Comparison of ENCODE assay signal across 13 cellular contexts in the genomic region with DNA sequence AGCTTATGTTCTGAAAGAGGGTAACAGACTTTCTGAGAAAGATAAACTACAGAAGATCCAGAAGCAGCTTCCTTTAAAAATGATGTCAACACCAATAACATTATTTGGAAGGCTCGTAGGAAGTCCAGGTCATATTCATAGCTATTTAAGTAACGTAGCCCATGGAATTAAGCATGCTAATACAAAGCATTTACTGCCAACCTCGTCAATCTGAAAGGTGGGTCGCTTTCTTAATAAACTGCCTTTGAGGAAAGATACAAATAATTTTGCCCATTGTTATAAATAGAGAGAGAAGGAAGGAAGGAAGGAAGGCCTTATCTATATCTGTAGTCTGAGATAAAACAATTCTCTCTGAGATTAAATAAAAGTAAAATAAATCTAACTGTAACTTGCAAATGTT.
A peak's percentile ranks its signal among the peaks of the same experiment; 100 is the strongest.
DNase-seq lines count a peak whose midpoint lies in the region; ATAC-seq and TF ChIP-seq lines count a peak whose summit lies in the region.
"Had no signal": no experiment of that assay in that cellular context is flagged by ENCODE, and none has a peak within 500 bp of the region (broad histone marks: within the 10 kb centered on the region; RNA-seq: fewer than 3 reads in every experiment).

No MANE protein-coding gene starts in this region.

- POLR2A ChIA-PET in GM10248 (lab: Yijun Ruan, JAX), result no interaction called here

- no peaks in the 10 kb centered on the region for H3K36me3 Mint-ChIP-seq in mesothelial cell of epicardium

- H3K4me1 Mint-ChIP-seq in mesothelial cell of epicardium, result peaks cover 43% of the 10 kb centered on the region

- no peaks in the 10 kb centered on the region for H3K27me3 Mint-ChIP-seq in mesothelial cell of epicardium (ENCODE audit: low read depth)

- no peak overlapping the region for H3K4me3 Mint-ChIP-seq in mesothelial cell of epicardium

- H3F3A ChIP-seq in Loucy (ENCODE audit: low read depth), result no peaks in the 10 kb centered on the region

- no peaks in the 10 kb centered on the region for H3K79me2 ChIP-seq in Loucy (ENCODE audit: insufficient read depth, low read length)

- 56 to 61% methylated on average over 4 of the region's 4 CpGs for WGBS in testis, 2 donors

- CTCF ChIA-PET in GM10248 (lab: Yijun Ruan, JAX), result interaction anchor here (0.7 to 3.1 kb wide), 10 partner anchors 8 to 338 kb away, joined by 3 to 14 read pairs (median 6); no protein-coding TSS in a partner anchor

- H3K27me3 ChIP-seq in Loucy (ENCODE audit: insufficient read depth, low read length, poor library complexity, severe bottlenecking) (no peaks in the 10 kb centered on the region), breast epithelium (no peaks in the 10 kb centered on the region), testis (no peaks in the 10 kb centered on the region)

- H3K36me3 ChIP-seq in Loucy (ENCODE audit: insufficient read depth, low read length), result no peaks in the 10 kb centered on the region
- no peaks in the 10 kb centered on the region for H3K36me3 ChIP-seq in breast epithelium
- H3K36me3 ChIP-seq in testis (ENCODE audit: low read depth, missing control alignments), result no peaks in the 10 kb centered on the region

- no peak for TF ChIP-seq CTCF in Loucy (conservative IDR thresholded peaks at IDR 0.05; ENCODE audit: low read length)
- no peak for TF ChIP-seq CTCF in breast epithelium (IDR thresholded peaks at IDR 0.05)
- no peak for TF ChIP-seq CTCF in mesothelial cell of epicardium (IDR thresholded peaks at IDR 0.05; ENCODE audit: unreplicated experiment)
- no peak for TF ChIP-seq CTCF in testis (IDR thresholded peaks at IDR 0.05)
- TF ChIP-seq CTCF in GM10248 (IDR thresholded peaks at IDR 0.05; ENCODE audit: control extremely low read depth, extremely low read depth, low read depth, missing control alignments), result no peak

- no peak overlapping the region for H3K4me3 ChIP-seq in Loucy (ENCODE audit: low read length, poor library complexity, severe bottlenecking)
- peak overlapping the region in 2 of 3 donors; percentile 32 to 43 for H3K4me3 ChIP-seq in breast epithelium
- H3K4me3 ChIP-seq in testis, result peak overlapping the region; percentile 1 to 10

- peak overlapping the region; percentile 37 for H3K4me2 ChIP-seq in Loucy (ENCODE audit: low read depth, low read length, poor library complexity, severe bottlenecking)

- no peak overlapping the region for H2AFZ ChIP-seq in Loucy (ENCODE audit: low read length)

- ATAC-seq in HG03354 (IDR thresholded peaks at IDR 0.05; ENCODE audit: poor library complexity, severe bottlenecking, unreplicated experiment), result no peak
- ATAC-seq: HCT116, Panc1 had no signal

- H3K4me1 ChIP-seq in Loucy (ENCODE audit: insufficient read depth, low read length, poor library complexity, severe bottlenecking), result peaks cover 14% of the 10 kb centered on the region
- peaks cover 0 to 5% of the 10 kb centered on the region in 2 donors for H3K4me1 ChIP-seq in breast epithelium
- peaks cover 21% of the 10 kb centered on the region for H3K4me1 ChIP-seq in testis

- DNase-seq in breast epithelium (ENCODE audit: low spot score in 2 of 2) (no peak), mesothelial cell of epicardium (ENCODE audit: low spot score in 2 of 2, unreplicated experiment in 2 of 2) (no peak), testis (no peak), GM10248 (ENCODE audit: extremely low spot score) (no peak), SK-N-DZ (ENCODE audit: low spot score) (no peak), head of caudate nucleus (no peak)
- DNase-seq: activated CD8-positive, alpha-beta memory T cell treated with anti-CD3 and anti-CD28 coated beads, Interleukin-2, amount 50 U/mL, for 48 hours; NCI-H2227 treated with DMSO at 0.1 percent for 48 hours; small intestine had no signal

- no peaks in the 10 kb centered on the region for H4K20me1 ChIP-seq in Loucy (ENCODE audit: insufficient read depth, low read length, poor library complexity, severe bottlenecking)

- H3K9ac ChIP-seq in Loucy (ENCODE audit: low read depth, low read length, poor library complexity, severe bottlenecking), result no peak overlapping the region

- no peaks in the 10 kb centered on the region for H3K9me3 Mint-ChIP-seq in mesothelial cell of epicardium

- no peaks in the 10 kb centered on the region for H3K9me2 ChIP-seq in Loucy (replicated peaks; ENCODE audit: low read depth, low read length)

- intact Hi-C loops in breast epithelium (cut with DNase I; ENCODE audit: low total_unique reads) (no loop called here), testis (cut with DNase I; ENCODE audit: low total_unique reads) (no loop called here), head of caudate nucleus (cut with DNase I) (no loop called here)

- H3K9me3 ChIP-seq in Loucy (ENCODE audit: insufficient read depth, low read depth, low read length) (no peaks in the 10 kb centered on the region), breast epithelium (no peaks in the 10 kb centered on the region), testis (no peaks in the 10 kb centered on the region)

- H3K27ac Mint-ChIP-seq in mesothelial cell of epicardium, result peak overlapping the region; percentile 10

- H3K27ac ChIP-seq in breast epithelium, result peak overlapping the region; percentile 50 to 77
- H3K27ac ChIP-seq in testis, result peak overlapping the region in 1 of 2 donors; percentile 61

- TF ChIP-seq POLR2A in breast epithelium (IDR thresholded peaks at IDR 0.05) (no peak), testis (IDR thresholded peaks at IDR 0.05) (no peak)
